ENCODE assay signal across 23 cellular contexts in the genomic region with DNA sequence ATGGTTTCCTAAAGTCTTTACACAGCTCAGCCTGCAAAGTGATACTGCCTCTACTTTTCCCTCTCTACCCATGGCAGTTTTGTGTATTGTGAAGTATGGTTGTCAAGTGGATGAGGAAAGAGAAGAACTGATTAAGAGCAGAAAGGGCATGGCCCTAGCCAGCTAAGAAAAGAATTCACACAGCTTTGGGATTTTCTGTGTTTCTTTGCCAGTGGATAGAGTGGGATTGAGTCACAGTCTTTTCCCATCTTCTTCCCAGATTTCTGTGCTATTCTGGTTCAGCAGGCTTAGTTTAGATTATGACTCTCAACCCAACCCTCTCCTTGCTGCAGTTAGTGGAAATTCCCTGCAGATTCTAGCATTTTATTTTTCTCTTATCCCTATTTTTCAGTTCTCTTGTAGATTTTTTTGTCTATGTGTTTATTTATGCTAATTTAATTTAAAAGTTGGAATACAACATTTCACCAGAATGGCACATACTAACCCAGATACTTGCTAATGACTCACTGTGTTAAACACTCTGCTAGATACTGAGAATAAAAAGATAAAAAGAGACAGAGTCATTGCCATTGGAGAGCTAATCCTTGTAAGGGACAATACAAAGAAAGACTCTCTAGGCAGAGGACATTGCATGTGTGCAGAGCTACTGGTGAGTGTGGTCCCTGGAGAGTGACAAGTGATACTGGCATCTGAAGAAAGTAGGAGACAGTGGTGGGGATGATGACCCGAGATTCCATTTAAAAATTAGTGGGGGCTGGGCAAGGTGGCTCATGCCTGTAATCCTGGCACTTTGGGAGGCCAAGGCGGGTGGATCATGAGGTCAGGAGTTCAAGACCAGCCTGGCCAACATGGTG.
DNase-seq lines count a peak whose midpoint lies in the region; ATAC-seq, FAIRE-seq and TF ChIP-seq lines count a peak whose summit lies in the region.
"Had no signal": no experiment of that assay in that cellular context is flagged by ENCODE, and none has a peak within 500 bp of the region (broad histone marks: within the 10 kb centered on the region; RNA-seq: fewer than 3 reads in every experiment).

No MANE protein-coding gene starts in this region.

- TF ChIP-seq CTCF in MCF 10A (IDR thresholded peaks at IDR 0.05; ENCODE audit: unreplicated experiment) (no peak), breast epithelium (IDR thresholded peaks at IDR 0.05) (no peak), bronchial epithelial cell (IDR thresholded peaks at IDR 0.05; ENCODE audit: insufficient read depth, low read length, severe bottlenecking) (no peak)

- no peak overlapping the region for H2BK5ac ChIP-seq in mesenchymal stem cell (ENCODE audit: low read depth, low read length, poor library complexity, severe bottlenecking)

- FAIRE-seq in bronchial epithelial cell (lab: Jason Lieb, UNC) = no peak
- FAIRE-seq: colon had no signal

- no peak overlapping the region for H3K4me3 Mint-ChIP-seq in MCF 10A (ENCODE audit: unreplicated experiment)
- H3K4me3 Mint-ChIP-seq: activated CD4-positive, alpha-beta memory T cell treated with anti-CD3 and anti-CD28 coated beads, Interleukin-2, amount 10 ng/mL, durations not matched to agents 7 days and 5 days; endodermal cell; WTC11 had no signal

- H3K27ac Mint-ChIP-seq in MCF 10A (ENCODE audit: low read depth, unreplicated experiment) = peak overlapping the region; percentile 77
- H3K27ac Mint-ChIP-seq: activated CD4-positive, alpha-beta memory T cell treated with anti-CD3 and anti-CD28 coated beads, Interleukin-2, amount 10 ng/mL, durations not matched to agents 7 days and 5 days; endodermal cell; WTC11 had no signal

- H3K9me3 Mint-ChIP-seq in MCF 10A (ENCODE audit: unreplicated experiment) = no peaks in the 10 kb centered on the region
- H3K9me3 Mint-ChIP-seq: activated CD4-positive, alpha-beta memory T cell treated with anti-CD3 and anti-CD28 coated beads, Interleukin-2, amount 10 ng/mL, durations not matched to agents 7 days and 5 days; endodermal cell; WTC11 had no signal

- H2AK5ac ChIP-seq in mesenchymal stem cell (ENCODE audit: low read length, severe bottlenecking) = no peak overlapping the region

- no peak overlapping the region for H4K91ac ChIP-seq in mesenchymal stem cell (ENCODE audit: low read length)

- H3K4me1 ChIP-seq in breast epithelium (no peaks in the 10 kb centered on the region), mesenchymal stem cell (ENCODE audit: control insufficient read depth, insufficient read depth, low read depth, low read length) (peaks cover 4% of the 10 kb centered on the region), aorta (ENCODE audit: control insufficient read depth in 1 of 2, insufficient read depth in 2 of 2, low read length in 2 of 2) (peaks cover 0 to 4% of the 10 kb centered on the region in 2 donors)

- no TSS peak for BruUV-seq in MCF 10A (replicated peaks; lab: Mats Ljungman, UMichigan)

- intact Hi-C loops in MCF 10A (cut with micrococcal nuclease) = no loop called here
- intact Hi-C loops in breast epithelium (cut with DNase I; ENCODE audit: low total_unique reads) = no loop called here
- intact Hi-C loops in aorta (cut with DNase I) = loop anchor here in 1 of 2 donors (10.0 kb wide), 2 partner anchors 57 to 107 kb away; a partner anchor contains a TSS

- H3K27me3 ChIP-seq in breast epithelium = no peaks in the 10 kb centered on the region
- H3K27me3 ChIP-seq in bronchial epithelial cell (ENCODE audit: control insufficient read depth, insufficient read depth, low read length) = no peaks in the 10 kb centered on the region
- H3K27me3 ChIP-seq in mesenchymal stem cell (ENCODE audit: control insufficient read depth in 1 of 2, insufficient read depth in 1 of 2, low read length in 2 of 2) = no peaks in the 10 kb centered on the region
- no peaks in the 10 kb centered on the region for H3K27me3 ChIP-seq in aorta (ENCODE audit: control insufficient read depth in 1 of 2, insufficient read depth in 2 of 2, low read length in 1 of 2)
- H3K27me3 ChIP-seq: ascending aorta; BLaER1 treated with 17β-estradiol and CSF1 and Interleukin-3, amounts not matched to agents 10 nM and 100 nM; upper lobe of left lung had no signal

- WGBS in mesenchymal stem cell = 75% methylated on average over 2 of the region's 2 CpGs
- WGBS in aorta, 2 donors = 85 to 95% methylated on average over 2 of the region's 2 CpGs

- peak; percentile 63 for ATAC-seq in aorta (ENCODE audit: low FRiP score)
- no peak for ATAC-seq in GM19395 (IDR thresholded peaks at IDR 0.05; ENCODE audit: unreplicated experiment)
- ATAC-seq: WTC11 had no signal

- no peak overlapping the region for H3K4me3 ChIP-seq in breast epithelium
- no peak overlapping the region for H3K4me3 ChIP-seq in bronchial epithelial cell (ENCODE audit: low read depth, low read length)
- peak overlapping the region in 1 of 2 experiments; percentile 4 for H3K4me3 ChIP-seq in mesenchymal stem cell (ENCODE audit: insufficient read depth in 1 of 2, low read depth in 1 of 2, low read length in 2 of 2)
- H3K4me3 ChIP-seq in aorta (ENCODE audit: low read length in 2 of 2) = no peak overlapping the region
- H3K4me3 ChIP-seq: ascending aorta; BLaER1 treated with 17β-estradiol and CSF1 and Interleukin-3, amounts not matched to agents 10 nM and 100 nM; PC-9; upper lobe of left lung had no signal

- H2AFZ ChIP-seq in mesenchymal stem cell (ENCODE audit: low read depth, low read length) = no peak overlapping the region
- H2AFZ ChIP-seq: PC-9 had no signal

- H2BK15ac ChIP-seq in mesenchymal stem cell (ENCODE audit: low read depth, poor library complexity, severe bottlenecking) = no peak overlapping the region

- no peak overlapping the region for H4K8ac ChIP-seq in mesenchymal stem cell (ENCODE audit: low read length)

- TF ChIP-seq POLR2A in breast epithelium (IDR thresholded peaks at IDR 0.05) = no peak

- H3K9ac ChIP-seq in mesenchymal stem cell (ENCODE audit: low read length) = peak overlapping the region; percentile 30
- H3K9ac ChIP-seq: BLaER1 treated with 17β-estradiol and CSF1 and Interleukin-3, amounts not matched to agents 10 nM and 100 nM had no signal

- H3K4me1 Mint-ChIP-seq in MCF 10A (ENCODE audit: insufficient read depth, unreplicated experiment) = peaks cover 26% of the 10 kb centered on the region

- no peak overlapping the region for H2BK120ac ChIP-seq in mesenchymal stem cell (ENCODE audit: low read depth, low read length)

- no peak overlapping the region for H3K23ac ChIP-seq in mesenchymal stem cell (ENCODE audit: low read length in 2 of 2)

- no peak overlapping the region for H3K14ac ChIP-seq in mesenchymal stem cell (ENCODE audit: low read length in 2 of 2)

- H3K9me3 ChIP-seq in breast epithelium (no peaks in the 10 kb centered on the region), mesenchymal stem cell (ENCODE audit: control insufficient read depth, low read length) (no peaks in the 10 kb centered on the region), aorta (ENCODE audit: control insufficient read depth, low read length) (no peaks in the 10 kb centered on the region)
- H3K9me3 ChIP-seq: ascending aorta; BLaER1 treated with 17β-estradiol and CSF1 and Interleukin-3, amounts not matched to agents 10 nM and 100 nM; upper lobe of left lung had no signal

- DNase-seq in MCF 10A (ENCODE audit: unreplicated experiment) (no peak), breast epithelium (ENCODE audit: low spot score in 2 of 2) (no peak), bronchial epithelial cell (ENCODE audit: low read depth) (peak; percentile 7), mesenchymal stem cell (peak; percentile 71), aorta (no peak), NCI-H1436 treated with DMSO at 0.1 percent for 48 hours (lab: John Stamatoyannopoulos, UW) (no peak)
- DNase-seq in activated T-cell treated with anti-CD3 and anti-CD28 coated beads, Interleukin-2, amount 50 U/mL, for 1 hour = no peak
- DNase-seq: 8988T; activated CD4-positive, alpha-beta memory T cell treated with anti-CD3 and anti-CD28 coated beads, Interleukin-2, amount 10 ng/mL, durations not matched to agents 7 days and 5 days; activated naive CD4-positive, alpha-beta T cell treated with Interleukin-2 at 50 U/mL for 16 hours; endodermal cell; GOT3; NCI-H1105; NCI-H2107; NCI-H774; PC-9; stimulated activated CD4-positive, alpha-beta T cell treated with anti-CD3 and anti-CD28 coated beads, Interleukin-15, amount 100 ng/mL, for 24 hours; upper lobe of left lung had no signal

- CTCF ChIA-PET in MCF 10A (lab: Yijun Ruan, JAX) = interaction anchor here (2.3 kb wide), 1 partner anchor 107 kb away, joined by 8 read pairs; no protein-coding TSS in a partner anchor

- H3K79me1 ChIP-seq in mesenchymal stem cell (replicated peaks; ENCODE audit: low read length, poor library complexity, severe bottlenecking) = no peaks in the 10 kb centered on the region

- peaks cover 6% of the 10 kb centered on the region for H3K36me3 Mint-ChIP-seq in MCF 10A (ENCODE audit: insufficient read depth, unreplicated experiment)
- H3K36me3 Mint-ChIP-seq: WTC11 had no signal

- H3K4ac ChIP-seq in mesenchymal stem cell (ENCODE audit: low read depth in 1 of 2, low read length in 2 of 2) = no peak overlapping the region

- no peak overlapping the region for H2BK12ac ChIP-seq in mesenchymal stem cell (ENCODE audit: low read length in 2 of 2)

- H3K4me2 ChIP-seq in mesenchymal stem cell (ENCODE audit: low read length, poor library complexity, severe bottlenecking) = no peak overlapping the region
- H3K4me2 ChIP-seq: BLaER1 treated with 17β-estradiol and CSF1 and Interleukin-3, amounts not matched to agents 10 nM and 100 nM; PC-9 had no signal

- peaks cover 12% of the 10 kb centered on the region for H3K27me3 Mint-ChIP-seq in MCF 10A (ENCODE audit: insufficient read depth, unreplicated experiment)
- H3K27me3 Mint-ChIP-seq: activated CD4-positive, alpha-beta memory T cell treated with anti-CD3 and anti-CD28 coated beads, Interleukin-2, amount 10 ng/mL, durations not matched to agents 7 days and 5 days had no signal

- no peak overlapping the region for H3K18ac ChIP-seq in mesenchymal stem cell (ENCODE audit: low read depth in 1 of 2, low read length in 2 of 2)

- H3K27ac ChIP-seq in breast epithelium (no peak overlapping the region), mesenchymal stem cell (ENCODE audit: low read length, poor library complexity, severe bottlenecking) (peak overlapping the region; percentile 16), aorta (ENCODE audit: low read depth in 1 of 2, low read length in 2 of 2) (no peak overlapping the region)
- H3K27ac ChIP-seq: BLaER1 treated with 17β-estradiol and CSF1 and Interleukin-3, amounts not matched to agents 10 nM and 100 nM; PC-9; upper lobe of left lung had no signal

- no peaks in the 10 kb centered on the region for H3K36me3 ChIP-seq in breast epithelium
- no peaks in the 10 kb centered on the region for H3K36me3 ChIP-seq in bronchial epithelial cell (ENCODE audit: control insufficient read depth, insufficient read depth, low read length)
- no peaks in the 10 kb centered on the region for H3K36me3 ChIP-seq in mesenchymal stem cell (ENCODE audit: control insufficient read depth in 1 of 2, insufficient read depth in 2 of 2, low read depth in 1 of 2, low read length in 2 of 2)
- no peaks in the 10 kb centered on the region for H3K36me3 ChIP-seq in aorta (ENCODE audit: control insufficient read depth in 1 of 2, insufficient read depth in 2 of 2, low read length in 1 of 2)
- H3K36me3 ChIP-seq: ascending aorta; BLaER1 treated with 17β-estradiol and CSF1 and Interleukin-3, amounts not matched to agents 10 nM and 100 nM; upper lobe of left lung had no signal

- POLR2A ChIA-PET in MCF 10A (lab: Yijun Ruan, JAX) = no interaction called here

Comparison
In these comparisons a context has a peak if more than half of its experiments do, and no peak if none do; other contexts are left out.
1. DNase-seq: peak in bronchial epithelial cell (single experiment) and mesenchymal stem cell (single experiment); none in MCF 10A (single experiment), breast epithelium (0 of 2), aorta (0 of 2), NCI-H1436 treated with DMSO at 0.1 percent for 48 hours (single experiment) and activated T-cell treated with anti-CD3 and anti-CD28 coated beads, Interleukin-2, amount 50 U/mL, for 1 hour (single experiment).